In genomic region chr10:130190065-130190736, GRCh38 we compare ENCODE assay signal across 8 cellular contexts. TPM values are rescaled to one million over a fixed set of nuclear protein-coding genes. Genes with fewer than 3 reads are reported as not detected.
DNase-seq lines count a peak whose midpoint lies in the region; ATAC-seq, FAIRE-seq and TF ChIP-seq lines count a peak whose summit lies in the region.

No MANE protein-coding gene starts in this region.

- no peaks in the 10 kb centered on the region for H3K4me1 Mint-ChIP-seq in activated CD4-positive, alpha-beta T cell treated with anti-CD3 and anti-CD28 coated beads, Interleukin-2, amount 10 ng/mL, durations not matched to agents 7 days and 5 days

- DNase-seq in 8988T: peak; percentile 93
- DNase-seq in GM18507 (ENCODE audit: extremely low spot score, insufficient read length, low read depth): peak; percentile 89
- DNase-seq in NCI-H2171 treated with DMSO at 0.1 percent for 48 hours (lab: John Stamatoyannopoulos, UW): peak; percentile 61
- DNase-seq in activated CD4-positive, alpha-beta T cell treated with anti-CD3 and anti-CD28 coated beads, Interleukin-2, amount 10 ng/mL, durations not matched to agents 7 days and 5 days: peak; percentile 89
- peak; percentile 91 for DNase-seq in dermis blood vessel endothelial cell
- DNase-seq in stimulated activated CD4-positive, alpha-beta T cell treated with anti-CD3 and anti-CD28 coated beads, Interleukin-2, amount 100 ng/mL, for 24 hours: peak; percentile 91 to 92

- FAIRE-seq in GM18507 (lab: Jason Lieb, UNC): peak; percentile 81

- H3K4me3 ChIP-seq in liver (ENCODE audit: low read depth in 1 of 3, low read length in 3 of 3): peak overlapping the region in 2 of 3 donors; percentile 39 to 74

- H3K36me3 Mint-ChIP-seq in activated CD4-positive, alpha-beta T cell treated with anti-CD3 and anti-CD28 coated beads, Interleukin-2, amount 10 ng/mL, durations not matched to agents 7 days and 5 days (ENCODE audit: low read depth): peaks cover 6% of the 10 kb centered on the region

- POLR2A ChIA-PET in activated CD4-positive, alpha-beta T cell treated with anti-CD3 and anti-CD28 coated beads, Interleukin-2, amount 10 ng/mL, durations not matched to agents 7 days and 5 days (lab: Charles Lee): no interaction called here

- H3K4me3 Mint-ChIP-seq in activated CD4-positive, alpha-beta T cell treated with anti-CD3 and anti-CD28 coated beads, Interleukin-2, amount 10 ng/mL, durations not matched to agents 7 days and 5 days: no peak overlapping the region

- H3K4me1 ChIP-seq in liver (ENCODE audit: control insufficient read depth in 4 of 4, insufficient read depth in 4 of 4, low read length in 3 of 4): peaks cover 0 to 9% (median 7%) of the 10 kb centered on the region in 4 donors

- TF ChIP-seq CTCF in liver (IDR thresholded peaks at IDR 0.05; ENCODE audit: low read depth, low read length, missing input control): peak; percentile 100

- H3K27ac ChIP-seq in liver (ENCODE audit: low read depth in 1 of 2, low read length in 2 of 2): no peak overlapping the region

- H3K36me3 ChIP-seq in liver (ENCODE audit: control insufficient read depth in 4 of 4, insufficient read depth in 3 of 4, low read depth in 1 of 4, low read length in 3 of 4): peaks cover 3 to 12% (median 5%) of the 10 kb centered on the region in 4 donors

- no peaks in the 10 kb centered on the region for H3K9me3 ChIP-seq in liver (ENCODE audit: control insufficient read depth in 4 of 4, low read length in 3 of 4)

- peak; percentile 81 for ATAC-seq in HG02981 (IDR thresholded peaks at IDR 0.05; ENCODE audit: unreplicated experiment)

- peaks cover 6% of the 10 kb centered on the region for H3K27me3 Mint-ChIP-seq in activated CD4-positive, alpha-beta T cell treated with anti-CD3 and anti-CD28 coated beads, Interleukin-2, amount 10 ng/mL, durations not matched to agents 7 days and 5 days

- 2% methylated on average over 81 of the region's 81 CpGs for WGBS in liver

- no peaks in the 10 kb centered on the region for H3K9me3 Mint-ChIP-seq in activated CD4-positive, alpha-beta T cell treated with anti-CD3 and anti-CD28 coated beads, Interleukin-2, amount 10 ng/mL, durations not matched to agents 7 days and 5 days

- CTCF ChIA-PET in activated CD4-positive, alpha-beta T cell treated with anti-CD3 and anti-CD28 coated beads, Interleukin-2, amount 10 ng/mL, durations not matched to agents 7 days and 5 days (lab: Charles Lee): interaction anchor here (0.7 to 1.4 kb wide), 2 partner anchors 9 to 15 kb away, joined by 3 read pairs; no protein-coding TSS in a partner anchor

- peak; percentile 82 to 88 for TF ChIP-seq RAD21 in liver (IDR thresholded peaks at IDR 0.05)

- H3K27me3 ChIP-seq in liver (ENCODE audit: control insufficient read depth in 4 of 4, insufficient read depth in 4 of 4, low read length in 3 of 4): no peaks in the 10 kb centered on the region

- no peak overlapping the region for H3K27ac Mint-ChIP-seq in activated CD4-positive, alpha-beta T cell treated with anti-CD3 and anti-CD28 coated beads, Interleukin-2, amount 10 ng/mL, durations not matched to agents 7 days and 5 days

- H3K9ac ChIP-seq in liver (ENCODE audit: low read depth in 1 of 2, low read length in 2 of 2): no peak overlapping the region

TF ChIP-seq in liver, 16 proteins besides CTCF, POLR2A, EP300 and RAD21:
- TF ChIP-seq ZBTB33 (IDR thresholded peaks at IDR 0.05) (no peak), ATF3 (IDR thresholded peaks at IDR 0.05) (no peak), SP1 (IDR thresholded peaks at IDR 0.05) (no peak), MAX (IDR thresholded peaks at IDR 0.05) (no peak), HNF4A (conservative IDR thresholded peaks at IDR 0.05) (no peak), REST (IDR thresholded peaks at IDR 0.05) (no peak), YY1 (IDR thresholded peaks at IDR 0.05) (no peak)

RNA-seq across cellular contexts. Expression of gene GLRX3, which starts 54.0 kb away (rescaled TPM):
- total RNA-seq in activated CD4-positive, alpha-beta T cell treated with anti-CD3 and anti-CD28 coated beads, Interleukin-2, amount 10 ng/mL, durations not matched to agents 7 days and 5 days: 10 to 100 TPM; 78.7 to 90.1 TPM
- total RNA-seq in dermis blood vessel endothelial cell: 98.4 and 120 TPM in 2 replicates
- 10 to 100 TPM; 24.0 to 25.3 TPM for total RNA-seq in liver
- 10 to 100 TPM; 31.7 to 34.0 TPM for polyA plus RNA-seq in liver
